Comparison of ENCODE assay signal across 15 cellular contexts in genomic region chr5:1245901-1246576, GRCh38. TPM values are rescaled to one million over a fixed set of nuclear protein-coding genes. Genes with fewer than 3 reads are reported as not detected.
"Had no signal": no experiment of that assay in that cellular context is flagged by ENCODE, and none has a peak within 500 bp of the region (broad histone marks: within the 10 kb centered on the region; RNA-seq: fewer than 3 reads in every experiment).

No MANE protein-coding gene starts in this region.

- ATAC-seq: activated CD4-positive, alpha-beta T cell treated with anti-CD3 and anti-CD28 coated beads for 36 hours; esophagus mucosa; stimulated activated memory B cell treated with anti-CD40 and anti-IgM and Interleukin-4, amounts not matched to agents 10 μg/mL and 1 μg/mL and 100 μg/mL, for 72 hours had no signal

- H3K4me1 ChIP-seq: tibial nerve, vagina had no signal

- H3K9me3 ChIP-seq: neutrophil, tibial nerve, vagina had no signal

- H3K27me3 ChIP-seq: vagina had no signal

- H3K27ac ChIP-seq: neutrophil, tibial nerve, vagina had no signal

- DNase-seq: activated CD8-positive, alpha-beta memory T cell treated with anti-CD3 and anti-CD28 coated beads, Interleukin-2, amount 50 U/mL, for 48 hours; midbrain had no signal

- H3K36me3 ChIP-seq: neutrophil, tibial nerve, vagina had no signal

- H3K4me3 ChIP-seq: lung, tibial nerve, vagina had no signal

RNA-seq across cellular contexts. Expression of gene SLC6A18, which starts 20.9 kb away (rescaled TPM):
- total RNA-seq: activated CD4-positive, alpha-beta T cell treated with anti-CD3 and anti-CD28 coated beads for 36 hours; activated CD8-positive, alpha-beta T cell treated with anti-CD3 and anti-CD28 coated beads, Interleukin-2, amount 10 ng/mL, durations not matched to agents 7 days and 5 days; activated naive CD8-positive, alpha-beta T cell treated with anti-CD3 and anti-CD28 coated beads, Interleukin-2, amount 10 ng/mL, durations not matched to agents 7 days and 5 days; chondrocyte; dermis microvascular lymphatic vessel endothelial cell; esophagus mucosa; glomerular endothelial cell; lung; progenitor cell of endocrine pancreas; tibial nerve; vagina had no signal
- polyA plus RNA-seq: lung had no signal

RNA-seq across cellular contexts. Expression of gene SLC6A19, which starts 44.6 kb away (rescaled TPM):
- total RNA-seq: activated CD4-positive, alpha-beta T cell treated with anti-CD3 and anti-CD28 coated beads for 36 hours; activated CD8-positive, alpha-beta T cell treated with anti-CD3 and anti-CD28 coated beads, Interleukin-2, amount 10 ng/mL, durations not matched to agents 7 days and 5 days; activated naive CD8-positive, alpha-beta T cell treated with anti-CD3 and anti-CD28 coated beads, Interleukin-2, amount 10 ng/mL, durations not matched to agents 7 days and 5 days; chondrocyte; dermis microvascular lymphatic vessel endothelial cell; esophagus mucosa; glomerular endothelial cell; vagina had no signal
- polyA plus RNA-seq: lung had no signal

RNA-seq across cellular contexts. Expression of gene TERT, which starts 48.8 kb away (rescaled TPM):
- total RNA-seq: chondrocyte, dermis microvascular lymphatic vessel endothelial cell, esophagus mucosa, glomerular endothelial cell, lung, tibial nerve, vagina had no signal
